In genomic region chr11:128291835-128292234, GRCh38 we compare ENCODE assay signal across 9 cellular contexts.
DNase-seq lines count a peak whose midpoint lies in the region; ATAC-seq lines count a peak whose summit lies in the region.
"Had no signal": no experiment of that assay in that cellular context is flagged by ENCODE, and none has a peak within 500 bp of the region (broad histone marks: within the 10 kb centered on the region; RNA-seq: fewer than 3 reads in every experiment).

No MANE protein-coding gene starts in this region.

- no peaks in the 10 kb centered on the region for H3K27me3 Mint-ChIP-seq in stimulated activated naive CD8-positive, alpha-beta T cell treated with anti-CD3 and anti-CD28 coated beads, Interleukin-15, amount 100 ng/mL, for 72 hours

- ATAC-seq in stimulated activated naive CD8-positive, alpha-beta T cell treated with anti-CD3 and anti-CD28 coated beads, Interleukin-15, amount 100 ng/mL, for 72 hours: no peak
- no peak for ATAC-seq in GM18861 (IDR thresholded peaks at IDR 0.05; ENCODE audit: unreplicated experiment)
- ATAC-seq: A549 had no signal

- H3K9me3 Mint-ChIP-seq in stimulated activated naive CD8-positive, alpha-beta T cell treated with anti-CD3 and anti-CD28 coated beads, Interleukin-15, amount 100 ng/mL, for 72 hours: peaks cover 11 to 20% of the 10 kb centered on the region in 2 donors

- H3K4me1 Mint-ChIP-seq in stimulated activated naive CD8-positive, alpha-beta T cell treated with anti-CD3 and anti-CD28 coated beads, Interleukin-15, amount 100 ng/mL, for 72 hours: peaks cover 86% of the 10 kb centered on the region

- H3K27ac Mint-ChIP-seq in stimulated activated naive CD8-positive, alpha-beta T cell treated with anti-CD3 and anti-CD28 coated beads, Interleukin-15, amount 100 ng/mL, for 72 hours: peak overlapping the region; percentile 88 to 95

- DNase-seq in activated CD8-positive, alpha-beta memory T cell treated with anti-CD3 and anti-CD28 coated beads for 1 hour (ENCODE audit: extremely low read depth in 1 of 2, low read depth in 1 of 2): peak; percentile 25 to 29
- no peak for DNase-seq in activated CD8-positive, alpha-beta memory T cell treated with anti-CD3 and anti-CD28 coated beads, Interleukin-2, amount 50 U/mL, for 48 hours
- DNase-seq in activated T-cell treated with anti-CD3 and anti-CD28 coated beads for 4 hours (peak; percentile 62), left kidney (ENCODE audit: low read depth, low spot score) (peak; percentile 38), H4 (ENCODE audit: low spot score) (no peak)
- DNase-seq in stimulated activated naive CD8-positive, alpha-beta T cell treated with anti-CD3 and anti-CD28 coated beads, Interleukin-15, amount 100 ng/mL, for 72 hours: peak; percentile 52 to 63
- DNase-seq in NK-92 treated with Interleukin-12 subunit alpha and Interleukin-12 subunit beta, amount 100 ng/mL, for 24 hours (lab: John Stamatoyannopoulos, UW): no peak

- H3K4me3 Mint-ChIP-seq in stimulated activated naive CD8-positive, alpha-beta T cell treated with anti-CD3 and anti-CD28 coated beads, Interleukin-15, amount 100 ng/mL, for 72 hours: peak overlapping the region; percentile 89 to 92

Comparison
In these comparisons a context has a peak if more than half of its experiments do, and no peak if none do; other contexts are left out.
1. DNase-seq: peak in activated CD8-positive, alpha-beta memory T cell treated with anti-CD3 and anti-CD28 coated beads for 1 hour (2 of 2), activated T-cell treated with anti-CD3 and anti-CD28 coated beads for 4 hours (single experiment), left kidney (single experiment) and stimulated activated naive CD8-positive, alpha-beta T cell treated with anti-CD3 and anti-CD28 coated beads, Interleukin-15, amount 100 ng/mL, for 72 hours (2 of 2); none in activated CD8-positive, alpha-beta memory T cell treated with anti-CD3 and anti-CD28 coated beads, Interleukin-2, amount 50 U/mL, for 48 hours (single experiment), H4 (single experiment) and NK-92 treated with Interleukin-12 subunit alpha and Interleukin-12 subunit beta, amount 100 ng/mL, for 24 hours (single experiment).